In the genomic region with DNA sequence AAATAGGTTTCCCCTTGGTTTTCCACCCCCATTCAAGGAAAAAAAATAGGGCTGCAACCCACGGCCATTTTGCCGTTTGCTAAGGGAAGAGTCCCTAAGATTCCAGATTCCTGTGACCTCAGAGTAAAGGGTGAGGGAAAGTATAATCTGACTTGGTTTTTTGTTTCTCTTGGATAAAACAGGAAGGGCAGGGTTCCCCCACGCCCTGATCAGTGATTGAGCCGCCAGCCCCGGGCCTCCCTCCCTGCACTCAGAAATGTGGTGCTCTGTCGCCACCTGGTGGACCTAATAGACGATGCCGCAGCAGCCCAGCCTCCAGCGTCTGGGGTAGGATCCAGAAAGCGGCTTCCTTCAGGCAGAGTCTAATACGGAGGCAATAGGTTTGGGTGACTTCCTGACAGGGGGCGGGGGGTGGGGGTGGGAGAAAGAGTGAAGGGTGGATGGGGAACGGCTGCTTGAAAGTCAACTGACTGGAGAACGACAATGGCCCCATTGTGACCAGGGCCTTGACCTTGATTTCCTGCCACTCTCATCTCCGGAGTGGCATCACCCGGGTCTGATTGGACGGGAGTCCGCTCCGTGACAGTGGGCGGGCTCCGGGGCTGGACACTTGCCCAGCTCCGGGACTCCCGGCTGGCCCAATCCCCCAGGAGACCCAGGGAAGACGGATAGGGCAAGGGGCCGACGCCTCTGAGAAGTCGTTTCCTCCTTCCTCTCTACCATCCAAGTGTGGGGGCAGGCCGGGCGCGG, we compare ENCODE assay signal across 8 cellular contexts. TPM values are rescaled to one million over a fixed set of nuclear protein-coding genes. Genes with fewer than 3 reads are reported as not detected.
DNase-seq lines count a peak whose midpoint lies in the region; ATAC-seq, FAIRE-seq and TF ChIP-seq lines count a peak whose summit lies in the region.

No MANE protein-coding gene starts in this region.

- peaks cover 5% of the 10 kb centered on the region for H3K4me1 ChIP-seq in OCI-LY3 (ENCODE audit: low read length)

- ATAC-seq in GM21390 (IDR thresholded peaks at IDR 0.05; ENCODE audit: unreplicated experiment) (peak; percentile 98), esophagus mucosa (peak; percentile 96)

- no peaks in the 10 kb centered on the region for H3K79me2 ChIP-seq in OCI-LY3 (ENCODE audit: low read length)

- no peaks in the 10 kb centered on the region for H3K27me3 ChIP-seq in OCI-LY3 (ENCODE audit: low read depth, low read length)

- peak; percentile 68 for DNase-seq in COR-L47 (lab: John Stamatoyannopoulos, UW)
- DNase-seq in HTR-8/SVneo (ENCODE audit: insufficient read length, low spot score), result peak; percentile 87
- DNase-seq in activated T-cell treated with anti-CD3 and anti-CD28 coated beads for 24 hours (ENCODE audit: low read depth), result peak; percentile 80
- DNase-seq in myocyte (ENCODE audit: low read depth), result peak; percentile 83
- DNase-seq in stimulated activated CD8-positive, alpha-beta memory T cell treated with anti-CD3 and anti-CD28 coated beads, Interleukin-7, amount 100 ng/mL, for 1 hour (ENCODE audit: low read depth in 2 of 2), result peak; percentile 72 to 80

- H3K9me3 ChIP-seq in OCI-LY3 (ENCODE audit: insufficient read depth, low read length), result no peaks in the 10 kb centered on the region

- peak overlapping the region; percentile 98 for H2AFZ ChIP-seq in OCI-LY3 (ENCODE audit: low read depth, low read length)

- H3K36me3 ChIP-seq in OCI-LY3 (replicated peaks; ENCODE audit: low read depth, low read length), result no peaks in the 10 kb centered on the region

- peak; percentile 73 for TF ChIP-seq CTCF in OCI-LY3 (IDR thresholded peaks at IDR 0.05; ENCODE audit: low read depth, low read length)

- peak; percentile 16 for FAIRE-seq in HTR-8/SVneo (lab: Jason Lieb, UNC)

- H3K9ac ChIP-seq in OCI-LY3 (ENCODE audit: low read length), result peak overlapping the region; percentile 56

- no peak overlapping the region for H3K27ac ChIP-seq in OCI-LY3 (ENCODE audit: low read length)

- H3K4me2 ChIP-seq in OCI-LY3 (ENCODE audit: low read length), result peak overlapping the region; percentile 96

- peak overlapping the region; percentile 77 for H3K4me3 ChIP-seq in OCI-LY3 (ENCODE audit: low read length)

- H4K20me1 ChIP-seq in OCI-LY3 (ENCODE audit: insufficient read depth, low read length), result no peaks in the 10 kb centered on the region

RNA-seq across cellular contexts. Expression of gene CYSTM1, which starts 17.8 kb away (rescaled TPM):
- total RNA-seq in esophagus mucosa, result 11.4 TPM
- total RNA-seq in myocyte, result 15.9 and 27.9 TPM in 2 replicates
- 30.1 TPM for polyA plus RNA-seq in myocyte (2012)

RNA-seq across cellular contexts. Expression of gene IGIP, which starts 31.5 kb away (rescaled TPM):
- total RNA-seq in esophagus mucosa, result 2.6 TPM
- total RNA-seq in myocyte, result 8.1 and 10.4 TPM in 2 replicates
- 6.2 TPM for polyA plus RNA-seq in myocyte (2012)

RNA-seq across cellular contexts. Expression of gene PURA, which starts 43.3 kb away (rescaled TPM):
- total RNA-seq in esophagus mucosa (7.3 TPM), myocyte (18.0 and 18.3 TPM in 2 replicates)
- polyA plus RNA-seq in myocyte (2012), result 8.5 TPM
